Comparison of ENCODE assay signal across 11 cellular contexts in the genomic region with DNA sequence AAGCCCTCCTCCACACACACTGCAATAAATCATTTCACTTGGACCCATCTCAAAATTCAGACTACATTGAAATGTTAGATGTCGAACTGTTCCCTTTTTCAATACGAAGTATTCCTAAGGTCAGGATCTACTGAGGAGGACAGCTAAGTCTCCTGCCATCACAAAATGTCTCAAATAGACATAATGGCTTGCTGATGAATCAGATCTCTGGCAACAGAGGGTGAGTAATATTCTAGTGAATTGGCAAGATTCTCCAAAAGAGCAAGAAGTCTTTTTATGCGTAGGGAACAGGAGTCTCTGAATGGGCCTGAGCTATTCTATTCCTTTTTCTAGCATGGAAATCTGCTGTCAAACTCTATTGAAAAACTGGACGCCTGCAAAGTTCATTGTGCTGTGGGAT.
DNase-seq lines count a peak whose midpoint lies in the region; ATAC-seq and TF ChIP-seq lines count a peak whose summit lies in the region.
"Had no signal": no experiment of that assay in that cellular context is flagged by ENCODE, and none has a peak within 500 bp of the region (broad histone marks: within the 10 kb centered on the region; RNA-seq: fewer than 3 reads in every experiment).

No MANE protein-coding gene starts in this region.

- no peak overlapping the region for H3K4me3 Mint-ChIP-seq in activated naive CD4-positive, alpha-beta T cell treated with anti-CD3 and anti-CD28 coated beads, Interleukin-2, amount 10 ng/mL, durations not matched to agents 7 days and 5 days
- no peak overlapping the region for H3K4me3 Mint-ChIP-seq in activated CD4-positive, alpha-beta memory T cell treated with anti-CD3 and anti-CD28 coated beads for 36 hours
- H3K4me3 Mint-ChIP-seq: activated CD4-positive, alpha-beta memory T cell treated with anti-CD3 and anti-CD28 coated beads, Interleukin-2, amount 10 ng/mL, durations not matched to agents 7 days and 5 days; CD8-positive, alpha-beta T cell had no signal

- CTCF ChIA-PET in activated naive CD4-positive, alpha-beta T cell treated with anti-CD3 and anti-CD28 coated beads, Interleukin-2, amount 10 ng/mL, durations not matched to agents 7 days and 5 days (lab: Charles Lee), result no interaction called here
- CTCF ChIA-PET in activated CD4-positive, alpha-beta memory T cell treated with anti-CD3 and anti-CD28 coated beads for 36 hours (lab: Charles Lee), result no interaction called here

- H3K36me3 Mint-ChIP-seq in activated naive CD4-positive, alpha-beta T cell treated with anti-CD3 and anti-CD28 coated beads, Interleukin-2, amount 10 ng/mL, durations not matched to agents 7 days and 5 days, result no peaks in the 10 kb centered on the region
- H3K36me3 Mint-ChIP-seq in activated CD4-positive, alpha-beta memory T cell treated with anti-CD3 and anti-CD28 coated beads for 36 hours, result no peaks in the 10 kb centered on the region

- H3K4me1 Mint-ChIP-seq in activated naive CD4-positive, alpha-beta T cell treated with anti-CD3 and anti-CD28 coated beads, Interleukin-2, amount 10 ng/mL, durations not matched to agents 7 days and 5 days, result no peaks in the 10 kb centered on the region
- H3K4me1 Mint-ChIP-seq in activated CD4-positive, alpha-beta memory T cell treated with anti-CD3 and anti-CD28 coated beads for 36 hours (ENCODE audit: low read depth), result peaks cover 2% of the 10 kb centered on the region

- peak; percentile 89 for DNase-seq in AG10803 (ENCODE audit: low read depth)
- peak; percentile 78 for DNase-seq in RKO (ENCODE audit: low spot score)
- no peak for DNase-seq in iPS-NIHi11 (ENCODE audit: low spot score)
- no peak for DNase-seq in activated naive CD4-positive, alpha-beta T cell treated with anti-CD3 and anti-CD28 coated beads, Interleukin-2, amount 10 ng/mL, durations not matched to agents 7 days and 5 days
- DNase-seq in GOT3 (lab: John Stamatoyannopoulos, UW), result no peak
- no peak for DNase-seq in activated CD4-positive, alpha-beta memory T cell treated with anti-CD3 and anti-CD28 coated beads for 36 hours
- DNase-seq: activated CD4-positive, alpha-beta memory T cell treated with anti-CD3 and anti-CD28 coated beads, Interleukin-2, amount 10 ng/mL, durations not matched to agents 7 days and 5 days; CD8-positive, alpha-beta T cell; heart right ventricle had no signal

- H3K4me1 ChIP-seq in neuron (ENCODE audit: insufficient read depth, low read length), result peaks cover 21% of the 10 kb centered on the region

- intact Hi-C loops in activated CD4-positive, alpha-beta memory T cell treated with anti-CD3 and anti-CD28 coated beads for 36 hours (cut with micrococcal nuclease), result no loop called here

- H2AFZ ChIP-seq in neuron (ENCODE audit: low read depth, low read length), result peak overlapping the region; percentile 50

- peaks cover 4% of the 10 kb centered on the region for H3K27me3 Mint-ChIP-seq in activated naive CD4-positive, alpha-beta T cell treated with anti-CD3 and anti-CD28 coated beads, Interleukin-2, amount 10 ng/mL, durations not matched to agents 7 days and 5 days
- H3K27me3 Mint-ChIP-seq in activated CD4-positive, alpha-beta memory T cell treated with anti-CD3 and anti-CD28 coated beads for 36 hours, result no peaks in the 10 kb centered on the region
- H3K27me3 Mint-ChIP-seq: activated CD4-positive, alpha-beta memory T cell treated with anti-CD3 and anti-CD28 coated beads, Interleukin-2, amount 10 ng/mL, durations not matched to agents 7 days and 5 days had no signal

- no peak for TF ChIP-seq CTCF in AG10803 (conservative IDR thresholded peaks at IDR 0.05; ENCODE audit: low read length)

- H3K4me3 ChIP-seq in AG10803 (ENCODE audit: low read length) (no peak overlapping the region), neuron (ENCODE audit: low read length) (no peak overlapping the region)
- H3K4me3 ChIP-seq: heart right ventricle had no signal

- ATAC-seq in esophagus mucosa, result peak; percentile 59
- ATAC-seq: CD8-positive, alpha-beta T cell had no signal

- H3K27ac Mint-ChIP-seq in activated naive CD4-positive, alpha-beta T cell treated with anti-CD3 and anti-CD28 coated beads, Interleukin-2, amount 10 ng/mL, durations not matched to agents 7 days and 5 days, result no peak overlapping the region
- H3K27ac Mint-ChIP-seq in activated CD4-positive, alpha-beta memory T cell treated with anti-CD3 and anti-CD28 coated beads for 36 hours, result no peak overlapping the region
- H3K27ac Mint-ChIP-seq: activated CD4-positive, alpha-beta memory T cell treated with anti-CD3 and anti-CD28 coated beads, Interleukin-2, amount 10 ng/mL, durations not matched to agents 7 days and 5 days; CD8-positive, alpha-beta T cell had no signal

- no peaks in the 10 kb centered on the region for H3K9me3 Mint-ChIP-seq in activated naive CD4-positive, alpha-beta T cell treated with anti-CD3 and anti-CD28 coated beads, Interleukin-2, amount 10 ng/mL, durations not matched to agents 7 days and 5 days
- H3K9me3 Mint-ChIP-seq in activated CD4-positive, alpha-beta memory T cell treated with anti-CD3 and anti-CD28 coated beads for 36 hours, result no peaks in the 10 kb centered on the region
- H3K9me3 Mint-ChIP-seq: CD8-positive, alpha-beta T cell had no signal

- peaks cover 4% of the 10 kb centered on the region for H3K36me3 ChIP-seq in neuron (ENCODE audit: insufficient read depth, low read length)

- H3K27me3 ChIP-seq in neuron (ENCODE audit: insufficient read depth, low read length), result no peaks in the 10 kb centered on the region
- H3K27me3 ChIP-seq: heart right ventricle had no signal

- no peaks in the 10 kb centered on the region for H3K9me3 ChIP-seq in neuron (ENCODE audit: low read length)
- H3K9me3 ChIP-seq: heart right ventricle had no signal

- POLR2A ChIA-PET in activated CD4-positive, alpha-beta memory T cell treated with anti-CD3 and anti-CD28 coated beads for 36 hours (lab: Charles Lee), result no interaction called here

Comparison
In these comparisons a context has a peak if more than half of its experiments do, and no peak if none do; other contexts are left out.
1. DNase-seq: peak in AG10803 (single experiment) and RKO (single experiment); none in iPS-NIHi11 (single experiment), activated naive CD4-positive, alpha-beta T cell treated with anti-CD3 and anti-CD28 coated beads, Interleukin-2, amount 10 ng/mL, durations not matched to agents 7 days and 5 days (single experiment), GOT3 (single experiment) and activated CD4-positive, alpha-beta memory T cell treated with anti-CD3 and anti-CD28 coated beads for 36 hours (single experiment).